In the genomic region with DNA sequence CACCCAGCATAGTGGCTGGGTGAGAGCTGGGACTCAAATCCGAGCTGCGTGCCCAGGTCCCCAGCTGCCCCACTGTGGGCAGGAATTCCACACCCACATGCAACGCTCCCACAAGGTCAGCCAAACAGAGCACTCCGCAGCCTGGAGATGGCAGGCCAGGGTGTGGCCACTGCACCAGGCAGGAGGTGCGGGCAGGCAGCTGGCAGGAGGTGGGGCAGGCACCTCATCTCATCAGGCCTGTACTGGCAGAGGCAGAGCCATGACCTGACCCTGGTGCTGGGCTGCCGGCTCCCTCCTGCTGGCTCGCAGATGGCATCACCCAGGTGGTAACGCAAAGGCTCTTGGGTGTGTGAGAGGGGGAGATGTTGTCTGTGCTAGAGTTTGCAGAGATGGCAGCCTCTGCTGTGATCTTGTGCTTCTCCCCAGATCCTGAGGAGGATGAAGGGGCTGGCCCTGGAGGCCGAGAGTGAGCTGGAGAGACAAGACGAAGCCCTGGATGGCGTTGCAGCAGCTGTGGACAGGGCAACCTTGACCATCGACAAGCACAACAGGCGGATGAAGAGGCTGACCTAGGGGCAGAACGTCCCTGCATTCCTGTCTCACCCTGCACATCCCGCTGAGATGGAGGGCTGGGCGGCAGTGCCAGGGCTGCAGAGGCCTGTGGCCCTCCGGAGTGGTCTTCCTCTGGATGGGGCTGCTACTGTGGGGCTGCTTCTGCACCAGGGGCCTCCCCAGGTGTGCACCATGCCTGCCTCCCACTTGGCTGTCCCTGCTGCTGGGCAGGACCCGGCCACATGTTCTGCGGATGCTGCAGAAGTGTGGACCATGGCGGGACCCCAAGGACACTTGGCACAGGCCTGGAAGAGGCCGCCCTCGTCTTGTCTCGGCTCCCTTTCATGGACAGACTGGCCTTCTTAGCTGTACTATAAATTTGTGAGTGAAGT, we compare ENCODE assay signal across 20 cellular contexts. TPM values are rescaled to one million over a fixed set of nuclear protein-coding genes. Genes with fewer than 3 reads are reported as not detected.
A peak's percentile ranks its signal among the peaks of the same experiment; 100 is the strongest.
DNase-seq lines count a peak whose midpoint lies in the region; ATAC-seq and TF ChIP-seq lines count a peak whose summit lies in the region.
"Had no signal": no experiment of that assay in that cellular context is flagged by ENCODE, and none has a peak within 500 bp of the region (broad histone marks: within the 10 kb centered on the region; RNA-seq: fewer than 3 reads in every experiment).

No MANE protein-coding gene starts in this region.

- ATAC-seq in esophagus mucosa, result peak; percentile 60
- ATAC-seq in GM18858 (IDR thresholded peaks at IDR 0.05; ENCODE audit: unreplicated experiment), result no peak
- ATAC-seq in GM18861 (IDR thresholded peaks at IDR 0.05; ENCODE audit: unreplicated experiment), result no peak
- no peak for ATAC-seq in GM19328 (IDR thresholded peaks at IDR 0.05; ENCODE audit: unreplicated experiment)
- ATAC-seq: activated T-helper 17 cell treated with anti-CD3 and anti-CD28 coated beads, Interleukin-2, amount 50 U/mL, for 72 hours; gastroesophageal sphincter had no signal

- TF ChIP-seq CTCF in Calu3 (IDR thresholded peaks at IDR 0.05; ENCODE audit: unreplicated experiment), result no peak
- no peak for TF ChIP-seq CTCF in osteocyte (IDR thresholded peaks at IDR 0.05)

- H3K36me3 Mint-ChIP-seq in Calu3 (ENCODE audit: insufficient read depth, unreplicated experiment) (peaks cover 4% of the 10 kb centered on the region), osteocyte (ENCODE audit: unreplicated experiment) (peaks cover 17% of the 10 kb centered on the region)

- CTCF ChIA-PET in Calu3 (lab: Charles Lee), result interaction anchor here (0.6 kb wide), 1 partner anchor 123 kb away, joined by 3 read pairs; no protein-coding TSS in a partner anchor

- intact Hi-C loops in Calu3 (cut with micrococcal nuclease; ENCODE audit: unreplicated experiment), result no loop called here

- H3K27me3 Mint-ChIP-seq in Calu3 (ENCODE audit: unreplicated experiment) (no peaks in the 10 kb centered on the region), osteocyte (ENCODE audit: unreplicated experiment) (no peaks in the 10 kb centered on the region)
- H3K27me3 Mint-ChIP-seq: activated T-helper 17 cell treated with anti-CD3 and anti-CD28 coated beads, Interleukin-2, amount 50 U/mL, for 72 hours had no signal

- H3K4me3 Mint-ChIP-seq in Calu3 (ENCODE audit: low read depth, unreplicated experiment) (no peak overlapping the region), osteocyte (ENCODE audit: unreplicated experiment) (no peak overlapping the region)
- H3K4me3 Mint-ChIP-seq: activated T-helper 17 cell treated with anti-CD3 and anti-CD28 coated beads, Interleukin-2, amount 50 U/mL, for 72 hours; nephron progenitor cell had no signal

- H3K9me3 Mint-ChIP-seq in Calu3 (ENCODE audit: low read depth, unreplicated experiment) (no peaks in the 10 kb centered on the region), osteocyte (ENCODE audit: unreplicated experiment) (no peaks in the 10 kb centered on the region)
- H3K9me3 Mint-ChIP-seq: activated T-helper 17 cell treated with anti-CD3 and anti-CD28 coated beads, Interleukin-2, amount 50 U/mL, for 72 hours; nephron progenitor cell had no signal

- no peaks in the 10 kb centered on the region for H3K4me1 Mint-ChIP-seq in Calu3 (ENCODE audit: low read depth, unreplicated experiment)
- peaks cover 6% of the 10 kb centered on the region for H3K4me1 Mint-ChIP-seq in osteocyte (ENCODE audit: unreplicated experiment)
- H3K4me1 Mint-ChIP-seq: activated T-helper 17 cell treated with anti-CD3 and anti-CD28 coated beads, Interleukin-2, amount 50 U/mL, for 72 hours; nephron progenitor cell had no signal

- no peak overlapping the region for H3K27ac Mint-ChIP-seq in Calu3 (ENCODE audit: unreplicated experiment)
- no peak overlapping the region for H3K27ac Mint-ChIP-seq in osteocyte (ENCODE audit: unreplicated experiment)
- H3K27ac Mint-ChIP-seq: activated T-helper 17 cell treated with anti-CD3 and anti-CD28 coated beads, Interleukin-2, amount 50 U/mL, for 72 hours; nephron progenitor cell had no signal

- BruUV-seq in Calu3 (replicated peaks; lab: Mats Ljungman, UMichigan), result TSS peak; percentile 26

- DNase-seq in Calu3 (no peak), NCI-H1694 (lab: John Stamatoyannopoulos, UW) (peak; percentile 41), osteocyte (ENCODE audit: extremely low spot score, unreplicated experiment) (peak; percentile 76), medulla oblongata (ENCODE audit: extremely low spot score) (no peak)
- DNase-seq: activated CD4-positive, alpha-beta T cell treated with anti-CD3 and anti-CD28 coated beads, Interleukin-2, amount 50 U/mL, for 48 hours; cerebellar nuclear complex; GF-D8; mammary epithelial cell; NCI-H2081; NCI-H82; nephron progenitor cell; retina; stimulated activated CD4-positive, alpha-beta T cell treated with anti-CD3 and anti-CD28 coated beads, Interleukin-1b, Interleukin-23, amount 100 ng/mL, for 48 hours had no signal

RNA-seq across cellular contexts. Expression of a gene that starts 35.1 kb away (rescaled TPM):
- not detected in 2 replicates for total RNA-seq in Calu3 (2022)
- not detected for total RNA-seq in esophagus mucosa
- not detected in 2 replicates for total RNA-seq in osteocyte
- total RNA-seq: activated T-helper 17 cell treated with anti-CD3 and anti-CD28 coated beads, Interleukin-2, amount 50 U/mL, for 72 hours; gastroesophageal sphincter; M059J; mammary epithelial cell had no signal

RNA-seq across cellular contexts. Expression of a gene that starts 45.1 kb away (rescaled TPM):
- total RNA-seq in Calu3 (2022), result 39.4 and 39.9 TPM in 2 replicates
- total RNA-seq in esophagus mucosa, result 15.8 TPM
- 28.6 and 29.6 TPM in 2 replicates for total RNA-seq in osteocyte

RNA-seq across cellular contexts. Expression of a gene that starts 45.3 kb away (rescaled TPM):
- 37.8 and 40.0 TPM in 2 replicates for total RNA-seq in Calu3 (2022)
- 10.2 TPM for total RNA-seq in esophagus mucosa
- total RNA-seq in osteocyte, result 18.2 and 20.7 TPM in 2 replicates

Comparison
In these comparisons a context has a peak if more than half of its experiments do, and no peak if none do; other contexts are left out.
1. DNase-seq: peak in NCI-H1694 (single experiment) and osteocyte (single experiment); none in Calu3 (single experiment) and medulla oblongata (single experiment).